In the genomic region with DNA sequence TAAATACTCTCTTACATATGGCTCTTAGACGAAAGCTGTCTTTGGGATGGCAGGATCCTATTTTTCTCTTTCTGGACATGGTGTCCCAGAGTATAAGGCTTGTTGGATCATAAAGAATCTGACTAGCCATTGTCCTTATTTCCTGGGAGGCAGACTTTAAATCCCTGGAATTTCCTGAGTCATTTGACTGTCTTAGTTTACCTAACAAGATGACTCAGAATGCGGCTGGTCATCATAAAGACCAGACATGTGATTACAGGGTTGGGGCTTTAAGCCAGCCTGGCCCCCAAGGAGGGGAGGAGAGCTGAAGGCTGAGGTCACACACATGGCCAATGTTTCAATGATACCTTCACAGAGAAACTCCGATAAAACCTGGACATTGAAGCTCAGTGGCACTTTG, we compare ENCODE assay signal across 10 cellular contexts. TPM values are rescaled to one million over a fixed set of nuclear protein-coding genes. Genes with fewer than 3 reads are reported as not detected.
DNase-seq lines count a peak whose midpoint lies in the region; ATAC-seq lines count a peak whose summit lies in the region.
"Had no signal": no experiment of that assay in that cellular context is flagged by ENCODE, and none has a peak within 500 bp of the region (broad histone marks: within the 10 kb centered on the region; RNA-seq: fewer than 3 reads in every experiment).

No MANE protein-coding gene starts in this region.

- H3K27ac ChIP-seq in BLaER1 treated with 17β-estradiol and CSF1 and Interleukin-3, amounts not matched to agents 10 nM and 100 nM: no peak overlapping the region
- peak overlapping the region; percentile 83 for H3K27ac ChIP-seq in HUES48 (ENCODE audit: low read depth, low read length)
- peak overlapping the region; percentile 27 for H3K27ac ChIP-seq in mesendoderm (ENCODE audit: low read depth, low read length)

- H3K56ac ChIP-seq in mesendoderm (ENCODE audit: low read length): no peak overlapping the region

- H3K4me2 ChIP-seq in BLaER1 treated with 17β-estradiol and CSF1 and Interleukin-3, amounts not matched to agents 10 nM and 100 nM: peak overlapping the region in 9 of 11 experiments; percentile 1 to 76 (median 61); a peak in 17 of 22 replicates
- H3K4me2 ChIP-seq in mesendoderm (ENCODE audit: low read length): no peak overlapping the region

- H3K9ac ChIP-seq in BLaER1 treated with 17β-estradiol and CSF1 and Interleukin-3, amounts not matched to agents 10 nM and 100 nM: no peak overlapping the region
- H3K9ac ChIP-seq in HUES48 (ENCODE audit: low read depth, low read length) (no peak overlapping the region), mesendoderm (ENCODE audit: low read length) (no peak overlapping the region)

- WGBS in mesendoderm (ENCODE audit: extremely low coverage, insufficient coverage, low lambda C conversion rate): no CpG with 5 or more reads among the region's 3 CpGs

- no peak overlapping the region for H4K8ac ChIP-seq in mesendoderm (ENCODE audit: low read depth, low read length)

- H4K5ac ChIP-seq in mesendoderm (ENCODE audit: low read length): no peak overlapping the region

- no peak overlapping the region for H2BK5ac ChIP-seq in mesendoderm (ENCODE audit: low read length)

- DNase-seq in brain pericyte (ENCODE audit: low read depth, low spot score) (peak; percentile 47), mesendoderm (peak; percentile 95), occipital lobe (lab: John Stamatoyannopoulos, UW) (no peak), NCI-H1105 (lab: John Stamatoyannopoulos, UW) (no peak), NCI-H524 (lab: John Stamatoyannopoulos, UW) (no peak)
- DNase-seq: NCI-H510A, retina had no signal

- no peaks in the 10 kb centered on the region for H3K79me2 ChIP-seq in mesendoderm (ENCODE audit: control insufficient read depth, insufficient read depth, low read length)

- no peak for ATAC-seq in HG02623 (IDR thresholded peaks at IDR 0.05; ENCODE audit: unreplicated experiment)

- H2AK5ac ChIP-seq in mesendoderm (ENCODE audit: low read length): no peak overlapping the region

- peak overlapping the region; percentile 42 for H3K4ac ChIP-seq in mesendoderm (ENCODE audit: low read depth, low read length)

- H3K18ac ChIP-seq in mesendoderm (ENCODE audit: low read length): no peak overlapping the region

- H4K20me1 ChIP-seq in BLaER1 treated with 17β-estradiol and CSF1 and Interleukin-3, amounts not matched to agents 10 nM and 100 nM: no peaks in the 10 kb centered on the region

- no peak overlapping the region for H3K23ac ChIP-seq in mesendoderm (ENCODE audit: low read length)

- no peaks in the 10 kb centered on the region for H3K36me3 ChIP-seq in BLaER1 treated with 17β-estradiol and CSF1 and Interleukin-3, amounts not matched to agents 10 nM and 100 nM
- no peaks in the 10 kb centered on the region for H3K36me3 ChIP-seq in HUES48 (ENCODE audit: control insufficient read depth, insufficient read depth, low read length)
- no peaks in the 10 kb centered on the region for H3K36me3 ChIP-seq in mesendoderm (ENCODE audit: control insufficient read depth, insufficient read depth, low read length)

- peaks cover 0 to 6% (median 0%) of the 10 kb centered on the region in 11 experiments; a peak in 1 of 22 replicates for H3K27me3 ChIP-seq in BLaER1 treated with 17β-estradiol and CSF1 and Interleukin-3, amounts not matched to agents 10 nM and 100 nM
- H3K27me3 ChIP-seq in HUES48 (ENCODE audit: control insufficient read depth, insufficient read depth, low read length) (no peaks in the 10 kb centered on the region), mesendoderm (ENCODE audit: insufficient read depth, low read length, poor library complexity) (no peaks in the 10 kb centered on the region)

- no peak overlapping the region for H2BK120ac ChIP-seq in mesendoderm (ENCODE audit: low read depth, low read length)

- H3K4me1 ChIP-seq in BLaER1 treated with 17β-estradiol and CSF1 and Interleukin-3, amounts not matched to agents 10 nM and 100 nM: peaks cover 0 to 87% (median 60%) of the 10 kb centered on the region in 10 experiments; a peak in 16 of 20 replicates
- H3K4me1 ChIP-seq in HUES48 (ENCODE audit: control insufficient read depth, insufficient read depth, low read length) (peaks cover 44% of the 10 kb centered on the region), mesendoderm (ENCODE audit: control insufficient read depth, low read depth, low read length) (peaks cover 9% of the 10 kb centered on the region)

- H3K79me1 ChIP-seq in mesendoderm (ENCODE audit: low read length): no peaks in the 10 kb centered on the region

- peaks cover 0 to 17% (median 0%) of the 10 kb centered on the region in 11 experiments; a peak in 6 of 22 replicates for H3K9me3 ChIP-seq in BLaER1 treated with 17β-estradiol and CSF1 and Interleukin-3, amounts not matched to agents 10 nM and 100 nM (replicated peaks in 1 of 11)
- no peaks in the 10 kb centered on the region for H3K9me3 ChIP-seq in HUES48 (ENCODE audit: control insufficient read depth, insufficient read depth, low read length)

- H3K4me3 ChIP-seq in BLaER1 treated with 17β-estradiol and CSF1 and Interleukin-3, amounts not matched to agents 10 nM and 100 nM: no peak overlapping the region
- H3K4me3 ChIP-seq in HUES48 (ENCODE audit: low read depth, low read length) (no peak overlapping the region), mesendoderm (ENCODE audit: low read length) (no peak overlapping the region)

- no peak overlapping the region for H2BK15ac ChIP-seq in mesendoderm (replicated peaks; ENCODE audit: low read depth)

RNA-seq across cellular contexts. Expression of gene FAM240B, which starts 37.2 kb away (rescaled TPM):
- polyA plus RNA-seq in mesendoderm (2013, experiment 1 of 2): not detected
- polyA plus RNA-seq in mesendoderm (2013, experiment 2 of 2): not detected
- not detected for total RNA-seq in occipital lobe

Comparison
In these comparisons a context has a peak if more than half of its experiments do, and no peak if none do; other contexts are left out.
1. H3K27ac ChIP-seq: peak in HUES48 (single experiment) and mesendoderm (single experiment); none in BLaER1 treated with 17β-estradiol and CSF1 and Interleukin-3, amounts not matched to agents 10 nM and 100 nM (0 of 11).
2. DNase-seq: peak in brain pericyte (single experiment) and mesendoderm (single experiment); none in occipital lobe (single experiment), NCI-H1105 (single experiment) and NCI-H524 (0 of 2).